9 cellular contexts compared by ENCODE assay signal in genomic region chr15:29139540-29140459, GRCh38.
DNase-seq lines count a peak whose midpoint lies in the region; ATAC-seq and TF ChIP-seq lines count a peak whose summit lies in the region.
"Had no signal": no experiment of that assay in that cellular context is flagged by ENCODE, and none has a peak within 500 bp of the region (broad histone marks: within the 10 kb centered on the region; RNA-seq: fewer than 3 reads in every experiment).

No MANE protein-coding gene starts in this region.

- H3K9me3 Mint-ChIP-seq in activated CD4-positive, alpha-beta T cell treated with anti-CD3 and anti-CD28 coated beads, Interleukin-2, amount 10 ng/mL, durations not matched to agents 24 days and 14 days, result no peaks in the 10 kb centered on the region

- H3K9me3 ChIP-seq in lung (ENCODE audit: control insufficient read depth in 2 of 2, insufficient read depth in 1 of 2, low read length in 1 of 2), result no peaks in the 10 kb centered on the region

- H3K36me3 ChIP-seq in lung (ENCODE audit: control insufficient read depth in 2 of 2, insufficient read depth in 2 of 2, low read length in 2 of 2), result no peaks in the 10 kb centered on the region

- peaks cover 5% of the 10 kb centered on the region for H3K4me1 Mint-ChIP-seq in activated CD4-positive, alpha-beta T cell treated with anti-CD3 and anti-CD28 coated beads, Interleukin-2, amount 10 ng/mL, durations not matched to agents 24 days and 14 days

- no peaks in the 10 kb centered on the region for H3K27me3 ChIP-seq in lung (ENCODE audit: control insufficient read depth, insufficient read depth)

- peak; percentile 55 for DNase-seq in NB4 (ENCODE audit: low read depth)
- DNase-seq in activated CD4-positive, alpha-beta T cell treated with anti-CD3 and anti-CD28 coated beads, Interleukin-2, amount 10 ng/mL, durations not matched to agents 24 days and 14 days, result peak; percentile 88
- peak; percentile 88 for DNase-seq in ecto neural progenitor cell (ENCODE audit: low spot score)
- DNase-seq in lung (ENCODE audit: low spot score), result no peak
- peak; percentile 75 for DNase-seq in stimulated activated CD8-positive, alpha-beta memory T cell treated with anti-CD3 and anti-CD28 coated beads, Interleukin-4, amount 100 ng/mL, for 48 hours
- DNase-seq in mucosa of gallbladder (ENCODE audit: low spot score), result no peak

- TF ChIP-seq POLR2A in NB4 (IDR thresholded peaks at IDR 0.05; ENCODE audit: extremely low read depth, insufficient read length), result no peak

- H3K27ac ChIP-seq in C4-2B, result no peak overlapping the region
- H3K27ac ChIP-seq in lung (ENCODE audit: low read depth in 1 of 2, low read length in 1 of 2), result no peak overlapping the region

- TF ChIP-seq CTCF in C4-2B (conservative IDR thresholded peaks at IDR 0.05) (peak; percentile 99), NB4 (IDR thresholded peaks at IDR 0.05; ENCODE audit: low read depth, low read length) (peak; percentile 92), lung (IDR thresholded peaks at IDR 0.05; ENCODE audit: control extremely low read depth, extremely low read depth) (peak; percentile 61)

- no peak overlapping the region for H3K4me3 Mint-ChIP-seq in activated CD4-positive, alpha-beta T cell treated with anti-CD3 and anti-CD28 coated beads, Interleukin-2, amount 10 ng/mL, durations not matched to agents 24 days and 14 days

- intact Hi-C loops in activated CD4-positive, alpha-beta T cell treated with anti-CD3 and anti-CD28 coated beads, Interleukin-2, amount 10 ng/mL, durations not matched to agents 24 days and 14 days (cut with micrococcal nuclease), result no loop called here

- H3K4me1 ChIP-seq in lung (ENCODE audit: control insufficient read depth in 2 of 2, insufficient read depth in 2 of 2, low read length in 2 of 2), result peaks cover 0 to 7% of the 10 kb centered on the region in 2 donors

- WGBS in lung, 2 donors, result 22 to 24% methylated on average over 30 to 31 of the region's 31 CpGs

- H3K36me3 Mint-ChIP-seq in activated CD4-positive, alpha-beta T cell treated with anti-CD3 and anti-CD28 coated beads, Interleukin-2, amount 10 ng/mL, durations not matched to agents 24 days and 14 days (ENCODE audit: low read depth), result no peaks in the 10 kb centered on the region
- H3K36me3 Mint-ChIP-seq: IgD-negative memory B cell had no signal

- H3K4me3 ChIP-seq in NB4 (ENCODE audit: low read depth, low read length), result no peak overlapping the region
- no peak overlapping the region for H3K4me3 ChIP-seq in lung

- no peak overlapping the region for H3K27ac Mint-ChIP-seq in activated CD4-positive, alpha-beta T cell treated with anti-CD3 and anti-CD28 coated beads, Interleukin-2, amount 10 ng/mL, durations not matched to agents 24 days and 14 days
- H3K27ac Mint-ChIP-seq: IgD-negative memory B cell had no signal

- H3K27me3 Mint-ChIP-seq in activated CD4-positive, alpha-beta T cell treated with anti-CD3 and anti-CD28 coated beads, Interleukin-2, amount 10 ng/mL, durations not matched to agents 24 days and 14 days, result peaks cover 20% of the 10 kb centered on the region

- ATAC-seq in GM19452 (IDR thresholded peaks at IDR 0.05; ENCODE audit: unreplicated experiment) (peak; percentile 43), lung (ENCODE audit: insufficient read depth, low FRiP score) (peak; percentile 60)

Comparison
In these comparisons a context has a peak if more than half of its experiments do, and no peak if none do; other contexts are left out.
1. DNase-seq: peak in NB4 (single experiment), activated CD4-positive, alpha-beta T cell treated with anti-CD3 and anti-CD28 coated beads, Interleukin-2, amount 10 ng/mL, durations not matched to agents 24 days and 14 days (single experiment), ecto neural progenitor cell (single experiment) and stimulated activated CD8-positive, alpha-beta memory T cell treated with anti-CD3 and anti-CD28 coated beads, Interleukin-4, amount 100 ng/mL, for 48 hours (single experiment); none in lung (single experiment) and mucosa of gallbladder (single experiment).
2. Peak in every context shown above with its lines, with median percentiles within 50 percentile points of each other: CTCF ChIP-seq.